Comparison of ENCODE assay signal across 12 cellular contexts in the genomic region with DNA sequence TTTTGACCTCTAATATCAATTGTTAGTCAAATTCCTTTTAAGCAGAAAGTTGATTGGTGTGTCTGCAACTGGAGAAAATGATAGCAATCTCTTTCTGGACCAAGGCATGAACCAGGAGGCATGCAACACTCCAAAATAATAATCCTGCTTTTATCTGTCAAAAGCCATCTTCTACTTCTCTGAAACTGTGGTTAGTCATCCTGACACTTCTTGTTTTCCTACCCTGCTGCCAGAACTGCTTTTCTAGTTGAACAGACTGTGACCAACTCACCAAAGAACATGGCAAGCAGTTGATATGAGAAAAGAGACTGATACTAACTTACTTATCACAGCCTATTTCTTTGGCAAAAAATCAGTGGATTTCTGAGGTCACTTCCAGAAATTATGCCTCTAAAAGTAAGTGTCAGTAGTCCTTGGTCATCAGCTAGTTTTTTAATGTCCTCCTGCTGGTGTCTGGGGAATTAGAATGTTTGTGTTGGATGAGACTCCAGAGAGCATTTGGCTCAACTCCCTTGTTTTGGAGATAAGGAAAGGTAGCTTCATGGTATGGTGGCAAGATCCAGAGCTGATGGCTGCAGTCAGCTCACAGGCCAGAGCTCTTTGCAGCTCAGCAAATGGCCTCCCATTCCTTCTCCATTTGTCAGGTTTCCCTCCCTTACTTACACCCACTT. TPM values are rescaled to one million over a fixed set of nuclear protein-coding genes. Genes with fewer than 3 reads are reported as not detected.
A peak's percentile ranks its signal among the peaks of the same experiment; 100 is the strongest.
DNase-seq lines count a peak whose midpoint lies in the region; FAIRE-seq and TF ChIP-seq lines count a peak whose summit lies in the region.
"Had no signal": no experiment of that assay in that cellular context is flagged by ENCODE, and none has a peak within 500 bp of the region (broad histone marks: within the 10 kb centered on the region; RNA-seq: fewer than 3 reads in every experiment).

No MANE protein-coding gene starts in this region.

- H3K36me3 Mint-ChIP-seq in HFFc6 (ENCODE audit: low read depth), result no peaks in the 10 kb centered on the region

- FAIRE-seq in urothelium cell line (lab: Jason Lieb, UNC), result no peak

- DNase-seq in EH (ENCODE audit: low read depth), result peak; percentile 55
- DNase-seq in HFFc6, result peak; percentile 35
- peak; percentile 14 for DNase-seq in hepatic stellate cell (ENCODE audit: low spot score)
- no peak for DNase-seq in activated CD8-positive, alpha-beta memory T cell treated with anti-CD3 and anti-CD28 coated beads, Interleukin-2, amount 50 U/mL, for 4 hours
- no peak for DNase-seq in ecto neural progenitor cell (ENCODE audit: low spot score)
- no peak for DNase-seq in urothelium cell line (ENCODE audit: low spot score)
- DNase-seq: colonic mucosa, naive B cell, NCI-H1092, NCI-H524, thyroid gland had no signal

- peaks cover 3% of the 10 kb centered on the region; the same call in 1 of the 2 replicates for H3K27me3 Mint-ChIP-seq in HFFc6 (ENCODE audit: insufficient read depth)

- H3K4me1 Mint-ChIP-seq in HFFc6 (ENCODE audit: low read depth), result peaks cover 32% of the 10 kb centered on the region

- H3K27ac ChIP-seq in VCaP, result peak overlapping the region; percentile 65
- H3K27ac ChIP-seq: colonic mucosa, thyroid gland had no signal

- no peak overlapping the region for H3K4me3 Mint-ChIP-seq in HFFc6

- H3K27ac Mint-ChIP-seq in HFFc6, result no peak overlapping the region

- TF ChIP-seq CTCF in HFFc6 (IDR thresholded peaks at IDR 0.05) (no peak), VCaP (conservative IDR thresholded peaks at IDR 0.05) (no peak)

- H3K9me3 Mint-ChIP-seq in HFFc6, result no peaks in the 10 kb centered on the region
- H3K9me3 Mint-ChIP-seq: naive B cell had no signal

RNA-seq across cellular contexts. Expression of gene CRYGS, which starts 7.2 kb away (rescaled TPM):
- under 1 TPM; 0.34 to 0.87 (median 0.68) TPM for total RNA-seq in HFFc6 (2021; fragmentation: NEBNext Ultra II Directional; extraction: Animal tissue kit (Norgen Biotek cat#: 25700))

RNA-seq across cellular contexts. Expression of gene TBCCD1, which starts 30.1 kb away (rescaled TPM):
- 1 to 10 TPM; 4.8 to 8.0 (median 6.0) TPM for total RNA-seq in HFFc6 (2021; fragmentation: NEBNext Ultra II Directional; extraction: Animal tissue kit (Norgen Biotek cat#: 25700))

RNA-seq across cellular contexts. Expression of gene DNAJB11, which starts 33.5 kb away (rescaled TPM):
- 10 to 100 TPM; 76.8 to 94.0 (median 84.2) TPM for total RNA-seq in HFFc6 (2021; fragmentation: NEBNext Ultra II Directional; extraction: Animal tissue kit (Norgen Biotek cat#: 25700))

Comparison
In these comparisons a context has a peak if more than half of its experiments do, and no peak if none do; other contexts are left out.
1. DNase-seq: peak in EH (single experiment), HFFc6 (single experiment) and hepatic stellate cell (single experiment); none in activated CD8-positive, alpha-beta memory T cell treated with anti-CD3 and anti-CD28 coated beads, Interleukin-2, amount 50 U/mL, for 4 hours (single experiment), ecto neural progenitor cell (single experiment) and urothelium cell line (single experiment).